13 cellular contexts compared by ENCODE assay signal in genomic region chr1:20823879-20824278, GRCh38. TPM values are rescaled to one million over a fixed set of nuclear protein-coding genes. Genes with fewer than 3 reads are reported as not detected.
DNase-seq lines count a peak whose midpoint lies in the region; ATAC-seq and TF ChIP-seq lines count a peak whose summit lies in the region.
"Had no signal": no experiment of that assay in that cellular context is flagged by ENCODE, and none has a peak within 500 bp of the region (broad histone marks: within the 10 kb centered on the region; RNA-seq: fewer than 3 reads in every experiment).

No MANE protein-coding gene starts in this region.

- H3K79me2 ChIP-seq in mammary epithelial cell (ENCODE audit: insufficient read depth, low read length) (no peaks in the 10 kb centered on the region), GM23338 (replicated peaks; ENCODE audit: insufficient read depth) (no peaks in the 10 kb centered on the region)

- DNase-seq in mammary epithelial cell = no peak
- DNase-seq in breast epithelium (ENCODE audit: low spot score in 2 of 2) = no peak
- peak; percentile 60 for DNase-seq in NCI-H2171 treated with DMSO at 0.1 percent for 48 hours (lab: John Stamatoyannopoulos, UW)
- no peak for DNase-seq in psoas muscle
- no peak for DNase-seq in GM23338 (ENCODE audit: low spot score)
- DNase-seq: Calu3; CD8-positive, alpha-beta T cell; GOT3; H7 had no signal

- ATAC-seq in psoas muscle (peak in 3 of 4 donors; percentile 52 to 73 (median 54)), SK-N-SH treated with all-trans-retinoic acid at 6 μM for 48 hours (no peak), GM23338 (no peak)
- ATAC-seq: CD8-positive, alpha-beta T cell; HCT116 had no signal

- no peaks in the 10 kb centered on the region for H3K27me3 Mint-ChIP-seq in GM23338 (ENCODE audit: insufficient read depth, low read depth, poor library complexity)
- H3K27me3 Mint-ChIP-seq: B cell had no signal

- H3K9me2 ChIP-seq in GM23338 (ENCODE audit: insufficient read depth) = no peaks in the 10 kb centered on the region

- CTCF ChIA-PET in mammary epithelial cell (lab: Charles Lee; ENCODE audit: low non-redundant PET) = no interaction called here

- H3K9ac ChIP-seq in mammary epithelial cell (ENCODE audit: insufficient read depth, low read length) = no peak overlapping the region
- H3K9ac ChIP-seq: BLaER1 treated with 17β-estradiol and CSF1 and Interleukin-3, amounts not matched to agents 10 nM and 100 nM had no signal

- H3F3A ChIP-seq in GM23338 (replicated peaks; ENCODE audit: low read depth) = no peaks in the 10 kb centered on the region

- H3K4me3 ChIP-seq in mammary epithelial cell (replicated peaks in 1 of 3; ENCODE audit: insufficient read depth in 1 of 3, low read depth in 2 of 3, low read length in 3 of 3) (no peak overlapping the region), breast epithelium (no peak overlapping the region), psoas muscle (no peak overlapping the region), GM23338 (no peak overlapping the region)
- H3K4me3 ChIP-seq: BLaER1 treated with 17β-estradiol and CSF1 and Interleukin-3, amounts not matched to agents 10 nM and 100 nM had no signal

- no peak overlapping the region for H3K27ac Mint-ChIP-seq in GM23338
- H3K27ac Mint-ChIP-seq: B cell; CD8-positive, alpha-beta T cell had no signal

- peaks cover 9% of the 10 kb centered on the region for H3K36me3 Mint-ChIP-seq in GM23338 (ENCODE audit: low read depth)

- intact Hi-C loops in mammary epithelial cell (cut with micrococcal nuclease) (no loop called here), breast epithelium (cut with DNase I; ENCODE audit: low total_unique reads) (no loop called here), psoas muscle (cut with DNase I) (no loop called here)

- H2AFZ ChIP-seq in mammary epithelial cell (ENCODE audit: low read depth, low read length) (no peak overlapping the region), GM23338 (no peak overlapping the region)

- H3K4me1 ChIP-seq in mammary epithelial cell (ENCODE audit: insufficient read depth, low read length) (no peaks in the 10 kb centered on the region), breast epithelium (no peaks in the 10 kb centered on the region), psoas muscle (peaks cover 6% of the 10 kb centered on the region), GM23338 (ENCODE audit: insufficient read depth) (no peaks in the 10 kb centered on the region)
- H3K4me1 ChIP-seq: BLaER1 treated with 17β-estradiol and CSF1 and Interleukin-3, amounts not matched to agents 10 nM and 100 nM had no signal

- in situ Hi-C loops in mammary epithelial cell (cut with MboI; ENCODE audit: low sequenced_read_pairs in 2 of 2) = no loop called here

- H3K9me3 Mint-ChIP-seq in GM23338 = no peaks in the 10 kb centered on the region
- H3K9me3 Mint-ChIP-seq: CD8-positive, alpha-beta T cell had no signal

- H3K36me3 ChIP-seq in mammary epithelial cell (ENCODE audit: insufficient read depth, low read length) (peaks cover 2% of the 10 kb centered on the region), breast epithelium (no peaks in the 10 kb centered on the region), psoas muscle (ENCODE audit: insufficient read depth in 1 of 2, low read depth in 1 of 2) (peaks cover 0 to 54% of the 10 kb centered on the region in 2 donors), GM23338 (ENCODE audit: insufficient read depth) (peaks cover 18% of the 10 kb centered on the region)

- H3K9me3 ChIP-seq in mammary epithelial cell (replicated peaks; ENCODE audit: insufficient read depth, low read length) = no peaks in the 10 kb centered on the region
- no peaks in the 10 kb centered on the region for H3K9me3 ChIP-seq in breast epithelium
- H3K9me3 ChIP-seq in psoas muscle = no peaks in the 10 kb centered on the region
- H3K9me3 ChIP-seq: BLaER1 treated with 17β-estradiol and CSF1 and Interleukin-3, amounts not matched to agents 10 nM and 100 nM had no signal

- H3K4me3 Mint-ChIP-seq in GM23338 = no peak overlapping the region
- H3K4me3 Mint-ChIP-seq: B cell; CD8-positive, alpha-beta T cell had no signal

- BruUV-seq in mammary epithelial cell (replicated peaks; lab: Mats Ljungman, UMichigan) = TSS peak; percentile 19

- no peak overlapping the region for H3K4me2 ChIP-seq in mammary epithelial cell (ENCODE audit: insufficient read depth, low read depth, low read length)
- H3K4me2 ChIP-seq in GM23338 = no peak overlapping the region
- H3K4me2 ChIP-seq: BLaER1 treated with 17β-estradiol and CSF1 and Interleukin-3, amounts not matched to agents 10 nM and 100 nM had no signal

- dilution Hi-C loops in mammary epithelial cell (cut with HindIII; ENCODE audit: low sequenced_read_pairs) = no loop called here

- H3K27me3 ChIP-seq in mammary epithelial cell (ENCODE audit: insufficient read depth, low read length) (no peaks in the 10 kb centered on the region), breast epithelium (no peaks in the 10 kb centered on the region), psoas muscle (ENCODE audit: insufficient read depth in 3 of 3, low read length in 2 of 3) (no peaks in the 10 kb centered on the region), GM23338 (ENCODE audit: insufficient read depth) (no peaks in the 10 kb centered on the region)
- H3K27me3 ChIP-seq: BLaER1 treated with 17β-estradiol and CSF1 and Interleukin-3, amounts not matched to agents 10 nM and 100 nM had no signal

- TF ChIP-seq CTCF in mammary epithelial cell (conservative IDR thresholded peaks at IDR 0.05 in 1 of 2, IDR thresholded peaks at IDR 0.05 in 1 of 2; ENCODE audit: extremely low read depth in 1 of 2, insufficient read depth in 1 of 2, low read depth in 1 of 2, low read length in 2 of 2) (no peak), breast epithelium (IDR thresholded peaks at IDR 0.05) (no peak), psoas muscle (IDR thresholded peaks at IDR 0.05) (no peak), GM23338 (conservative IDR thresholded peaks at IDR 0.05; ENCODE audit: low read depth in 2 of 2) (no peak)

- H3K4me1 Mint-ChIP-seq in GM23338 = no peaks in the 10 kb centered on the region; the same call in 2 of the 3 replicates
- H3K4me1 Mint-ChIP-seq: B cell had no signal

- H3K27ac ChIP-seq in mammary epithelial cell (ENCODE audit: insufficient read depth, low read depth, low read length) (no peak overlapping the region), breast epithelium (no peak overlapping the region), psoas muscle (no peak overlapping the region), GM23338 (ENCODE audit: low read depth) (no peak overlapping the region)
- H3K27ac ChIP-seq: BLaER1 treated with 17β-estradiol and CSF1 and Interleukin-3, amounts not matched to agents 10 nM and 100 nM had no signal

- H4K20me1 ChIP-seq in mammary epithelial cell (ENCODE audit: insufficient read depth, low read length) = no peaks in the 10 kb centered on the region
- H4K20me1 ChIP-seq in GM23338 (replicated peaks; ENCODE audit: insufficient read depth) = no peaks in the 10 kb centered on the region; the same call in none of the 2 replicates

- no peak for TF ChIP-seq POLR2A in breast epithelium (IDR thresholded peaks at IDR 0.05)

TF ChIP-seq in SK-N-SH treated with all-trans-retinoic acid at 6 μM for 48 hours, 23 proteins besides CTCF, POLR2A, EP300 and RAD21 (continues in another document):
- TF ChIP-seq ISL1 (CRISPR knock-in tag; IDR thresholded peaks at IDR 0.05) (no peak), ZNF8 (CRISPR knock-in tag; IDR thresholded peaks at IDR 0.05) (no peak), CREB5 (CRISPR knock-in tag; IDR thresholded peaks at IDR 0.05; ENCODE audit: low read depth) (no peak), ZNF565 (CRISPR knock-in tag; conservative IDR thresholded peaks at IDR 0.05; ENCODE audit: low read depth) (no peak)

TF ChIP-seq in GM23338, 12 proteins besides CTCF, POLR2A, EP300 and RAD21:
- TF ChIP-seq REST (IDR thresholded peaks at IDR 0.05; ENCODE audit: unreplicated experiment) = no peak
- TF ChIP-seq STAT1 (IDR thresholded peaks at IDR 0.05; ENCODE audit: unreplicated experiment) = no peak
- no peak for TF ChIP-seq CREB1 (CRISPR knock-in tag; IDR thresholded peaks at IDR 0.05; ENCODE audit: low read depth)
- no peak for TF ChIP-seq EZH2phosphoT487 (IDR thresholded peaks at IDR 0.05; ENCODE audit: unreplicated experiment)
TF ChIP-seq in GM23338: peak in this region for 0.

RNA-seq across cellular contexts. Expression of gene HP1BP3, which starts 36.8 kb away (rescaled TPM):
- total RNA-seq in mammary epithelial cell = 100 to 1,000 TPM; 155 to 203 TPM
- 94.4 TPM for polyA plus RNA-seq in mammary epithelial cell
- 107 TPM for polyA minus RNA-seq in mammary epithelial cell
- total RNA-seq in breast epithelium = 100 to 1,000 TPM; 224 to 317 (median 281) TPM
- total RNA-seq in psoas muscle = 100 to 1,000 TPM; 114 to 134 (median 116) TPM
- polyA plus RNA-seq in psoas muscle = 100 to 1,000 TPM in 1 of 3 donors, 10 to 100 TPM in 2; 52.6 to 121 (median 68.2) TPM
- 85.5 and 89.1 TPM in 2 replicates for total RNA-seq in GM23338 (2014; rRNA removed; shearing (Covaris generic))
- 112 and 117 TPM in 2 replicates for polyA plus RNA-seq in GM23338 (2016; fragmentation: Nextera tagmentation; extraction: Ambion mirVana)

Comparison
In these comparisons a context has a peak if more than half of its experiments do, and no peak if none do; other contexts are left out.
1. ATAC-seq: peak in psoas muscle (3 of 4); none in SK-N-SH treated with all-trans-retinoic acid at 6 μM for 48 hours (single experiment) and GM23338 (single experiment).